Comparison of ENCODE assay signal across 9 cellular contexts in the genomic region with DNA sequence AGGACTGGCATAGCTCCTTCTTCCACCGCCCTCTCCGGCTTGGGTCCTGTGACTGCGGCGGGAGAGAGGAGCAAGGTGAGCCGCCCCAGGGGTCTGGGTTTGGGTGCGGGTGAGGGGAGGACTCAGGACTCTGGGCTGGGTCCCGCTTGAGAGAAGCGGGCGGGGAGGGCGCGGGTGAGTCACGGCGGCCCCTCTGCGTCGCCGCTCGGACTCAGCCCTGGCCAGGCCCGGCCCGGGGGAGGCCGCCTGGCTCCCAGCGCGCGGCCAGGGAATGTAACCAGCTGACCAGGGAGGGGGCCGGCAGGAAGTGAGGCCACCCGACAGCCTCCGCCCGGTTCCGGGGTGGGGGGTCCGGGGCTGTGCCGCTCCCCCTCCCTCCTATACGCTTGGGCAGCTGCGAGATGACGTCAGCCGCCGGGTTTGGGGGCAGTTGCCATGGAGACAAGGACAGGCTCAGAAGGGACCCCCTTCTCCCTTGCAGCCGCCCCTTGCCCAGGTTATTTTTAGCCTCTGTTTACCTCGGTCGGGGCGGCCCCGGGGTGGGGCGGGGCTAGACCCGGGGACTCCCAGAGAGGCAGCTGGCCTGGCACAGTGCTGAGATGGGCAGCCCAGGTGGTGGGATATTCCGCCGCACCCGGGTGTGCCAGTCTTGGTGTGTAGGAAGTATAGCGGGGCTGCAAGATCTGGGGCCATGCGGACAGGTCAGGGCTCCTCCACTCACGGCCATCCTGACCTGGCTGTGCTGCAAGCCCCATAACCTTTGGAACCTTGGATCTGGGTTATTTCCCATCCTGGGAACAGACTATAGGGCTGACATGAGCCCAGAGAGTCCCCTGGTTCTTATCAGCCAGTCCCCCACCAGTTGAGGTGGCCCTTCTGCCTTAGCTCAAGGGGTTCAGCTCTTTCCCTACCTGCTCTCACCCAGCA. TPM values are rescaled to one million over a fixed set of nuclear protein-coding genes. Genes with fewer than 3 reads are reported as not detected.
DNase-seq lines count a peak whose midpoint lies in the region; ATAC-seq and TF ChIP-seq lines count a peak whose summit lies in the region.
"Had no signal": no experiment of that assay in that cellular context is flagged by ENCODE, and none has a peak within 500 bp of the region (broad histone marks: within the 10 kb centered on the region; RNA-seq: fewer than 3 reads in every experiment).

No MANE protein-coding gene starts in this region.

- no peaks in the 10 kb centered on the region for H3K36me3 ChIP-seq in vagina

- peaks cover 43% of the 10 kb centered on the region for H3K4me1 ChIP-seq in vagina

- DNase-seq in NCI-H748 (lab: John Stamatoyannopoulos, UW; ENCODE audit: unreplicated experiment) (peak; percentile 54), NCI-H748 treated with DMSO at 0.1 percent for 48 hours (lab: John Stamatoyannopoulos, UW) (no peak), fibroblast of mammary gland (ENCODE audit: low read depth) (peak; percentile 62), myocyte (ENCODE audit: low read depth) (peak; percentile 86), vagina (ENCODE audit: extremely low spot score in 2 of 2) (peak in 1 of 2 donors; percentile 91)

- peak overlapping the region; percentile 91 for H3K27ac ChIP-seq in vagina

- TF ChIP-seq CTCF in WI38 (IDR thresholded peaks at IDR 0.05; ENCODE audit: low read depth, low read length) (no peak), fibroblast of mammary gland (conservative IDR thresholded peaks at IDR 0.05; ENCODE audit: control insufficient read depth, insufficient read depth, low read depth, low read length) (no peak), vagina (IDR thresholded peaks at IDR 0.05) (no peak)

- H3K4me3 ChIP-seq in WI38 (ENCODE audit: low read depth, low read length) (peak overlapping the region; percentile 79), fibroblast of mammary gland (ENCODE audit: control insufficient read depth, low read depth, low read length) (peak overlapping the region; percentile 83), vagina (peak overlapping the region; percentile 79 to 98)

- no peaks in the 10 kb centered on the region for H3K9me3 ChIP-seq in vagina

- peak; percentile 44 for ATAC-seq in HG02763 (IDR thresholded peaks at IDR 0.05; ENCODE audit: unreplicated experiment)
- ATAC-seq in GM19452 (IDR thresholded peaks at IDR 0.05; ENCODE audit: unreplicated experiment) = no peak

- no peaks in the 10 kb centered on the region for H3K27me3 ChIP-seq in vagina

- peak in 1 of 2 donors; percentile 67 for TF ChIP-seq POLR2A in vagina (IDR thresholded peaks at IDR 0.05)

- intact Hi-C loops in vagina (cut with DNase I) = no loop called here

RNA-seq across cellular contexts. Expression of a gene that starts 1.6 kb away (rescaled TPM):
- total RNA-seq in myocyte = 32.4 and 37.8 TPM in 2 replicates
- 66.9 TPM for polyA plus RNA-seq in myocyte (2012)
- total RNA-seq in vagina = 54.8 TPM

RNA-seq across cellular contexts. Expression of a gene that starts 32.0 kb away (rescaled TPM):
- 27.9 and 35.7 TPM in 2 replicates for total RNA-seq in myocyte
- polyA plus RNA-seq in myocyte (2012) = 20.0 TPM
- total RNA-seq in vagina = 43.2 TPM

RNA-seq across cellular contexts. Expression of a gene that starts 46.9 kb away (rescaled TPM):
- total RNA-seq in myocyte = not detected in 2 replicates
- 0.14 TPM for polyA plus RNA-seq in myocyte (2012)
- not detected for total RNA-seq in vagina
- total RNA-seq: pulmonary artery endothelial cell had no signal

RNA-seq across cellular contexts. Expression of a gene that starts 49.3 kb away (rescaled TPM):
- 190 and 234 TPM in 2 replicates for total RNA-seq in myocyte
- 165 TPM for polyA plus RNA-seq in myocyte (2012)
- total RNA-seq in vagina = 110 TPM
